Comparison of ENCODE assay signal across 1 cellular context in the genomic region with DNA sequence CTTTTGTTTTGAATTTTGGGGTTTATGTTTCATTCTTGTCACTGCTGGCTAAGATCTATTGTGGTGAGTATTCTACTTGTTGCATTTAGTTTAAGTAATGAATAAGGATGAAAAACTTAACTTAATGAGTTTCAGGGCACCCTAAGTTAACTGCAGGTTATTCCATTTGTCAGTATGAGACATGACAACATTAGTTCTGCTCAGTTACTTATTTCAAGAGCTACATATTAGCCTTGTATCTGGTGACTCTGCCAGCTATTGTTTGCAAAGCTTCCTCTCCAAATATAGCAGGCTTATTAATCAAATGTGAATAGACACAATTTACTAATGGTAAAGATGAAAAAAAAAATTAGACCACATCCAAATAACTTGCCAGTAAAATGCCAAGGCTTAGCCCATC.
TF ChIP-seq lines count a peak whose summit lies in the region.

No MANE protein-coding gene starts in this region.

TF ChIP-seq in GM12878, 131 proteins besides CTCF, POLR2A, EP300 and RAD21:
- TF ChIP-seq NRF1 (conservative IDR thresholded peaks at IDR 0.05; ENCODE audit: low read depth, low read length) (no peak), TARDBP (IDR thresholded peaks at IDR 0.05; ENCODE audit: borderline replicate concordance) (no peak), STAT3 (IDR thresholded peaks at IDR 0.05; ENCODE audit: low read depth, low read length) (no peak), SMARCA5 (IDR thresholded peaks at IDR 0.05) (no peak), PAX8 (IDR thresholded peaks at IDR 0.05) (no peak), HDAC6 (IDR thresholded peaks at IDR 0.05; ENCODE audit: unreplicated experiment) (no peak), YY1 (IDR thresholded peaks at IDR 0.05; ENCODE audit: low read depth, low read length) (no peak), ZNF274 (IDR thresholded peaks at IDR 0.05; ENCODE audit: insufficient read depth, insufficient read length) (no peak), RCOR1 (conservative IDR thresholded peaks at IDR 0.05; ENCODE audit: low read depth, low read length) (no peak), BMI1 (IDR thresholded peaks at IDR 0.05; ENCODE audit: borderline replicate concordance) (no peak), CHD2 (IDR thresholded peaks at IDR 0.05; ENCODE audit: borderline replicate concordance, low read depth, low read length) (no peak), GABPA (IDR thresholded peaks at IDR 0.05; ENCODE audit: low read depth) (no peak), SRF (IDR thresholded peaks at IDR 0.05; ENCODE audit: low read depth in 2 of 2, low read length in 2 of 2) (no peak), ZSCAN29 (IDR thresholded peaks at IDR 0.05) (no peak), NR2C1 (IDR thresholded peaks at IDR 0.05) (no peak), ZNF207 (IDR thresholded peaks at IDR 0.05; ENCODE audit: borderline replicate concordance) (no peak), TAF1 (IDR thresholded peaks at IDR 0.05; ENCODE audit: borderline replicate concordance, low read depth, low read length) (no peak)
- TF ChIP-seq, protein P1, sequence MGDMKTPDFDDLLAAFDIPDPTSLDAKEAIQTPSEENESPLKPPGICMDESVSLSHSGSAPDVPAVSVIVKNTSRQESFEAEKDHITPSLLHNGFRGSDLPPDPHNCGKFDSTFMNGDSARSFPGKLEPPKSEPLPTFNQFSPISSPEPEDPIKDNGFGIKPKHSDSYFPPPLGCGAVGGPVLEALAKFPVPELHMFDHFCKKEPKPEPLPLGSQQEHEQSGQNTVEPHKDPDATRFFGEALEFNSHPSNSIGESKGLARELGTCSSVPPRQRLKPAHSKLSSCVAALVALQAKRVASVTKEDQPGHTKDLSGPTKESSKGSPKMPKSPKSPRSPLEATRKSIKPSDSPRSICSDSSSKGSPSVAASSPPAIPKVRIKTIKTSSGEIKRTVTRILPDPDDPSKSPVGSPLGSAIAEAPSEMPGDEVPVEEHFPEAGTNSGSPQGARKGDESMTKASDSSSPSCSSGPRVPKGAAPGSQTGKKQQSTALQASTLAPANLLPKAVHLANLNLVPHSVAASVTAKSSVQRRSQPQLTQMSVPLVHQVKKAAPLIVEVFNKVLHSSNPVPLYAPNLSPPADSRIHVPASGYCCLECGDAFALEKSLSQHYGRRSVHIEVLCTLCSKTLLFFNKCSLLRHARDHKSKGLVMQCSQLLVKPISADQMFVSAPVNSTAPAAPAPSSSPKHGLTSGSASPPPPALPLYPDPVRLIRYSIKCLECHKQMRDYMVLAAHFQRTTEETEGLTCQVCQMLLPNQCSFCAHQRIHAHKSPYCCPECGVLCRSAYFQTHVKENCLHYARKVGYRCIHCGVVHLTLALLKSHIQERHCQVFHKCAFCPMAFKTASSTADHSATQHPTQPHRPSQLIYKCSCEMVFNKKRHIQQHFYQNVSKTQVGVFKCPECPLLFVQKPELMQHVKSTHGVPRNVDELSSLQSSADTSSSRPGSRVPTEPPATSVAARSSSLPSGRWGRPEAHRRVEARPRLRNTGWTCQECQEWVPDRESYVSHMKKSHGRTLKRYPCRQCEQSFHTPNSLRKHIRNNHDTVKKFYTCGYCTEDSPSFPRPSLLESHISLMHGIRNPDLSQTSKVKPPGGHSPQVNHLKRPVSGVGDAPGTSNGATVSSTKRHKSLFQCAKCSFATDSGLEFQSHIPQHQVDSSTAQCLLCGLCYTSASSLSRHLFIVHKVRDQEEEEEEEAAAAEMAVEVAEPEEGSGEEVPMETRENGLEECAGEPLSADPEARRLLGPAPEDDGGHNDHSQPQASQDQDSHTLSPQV (IDR thresholded peaks at IDR 0.05) = no peak
- TF ChIP-seq, protein P2, sequence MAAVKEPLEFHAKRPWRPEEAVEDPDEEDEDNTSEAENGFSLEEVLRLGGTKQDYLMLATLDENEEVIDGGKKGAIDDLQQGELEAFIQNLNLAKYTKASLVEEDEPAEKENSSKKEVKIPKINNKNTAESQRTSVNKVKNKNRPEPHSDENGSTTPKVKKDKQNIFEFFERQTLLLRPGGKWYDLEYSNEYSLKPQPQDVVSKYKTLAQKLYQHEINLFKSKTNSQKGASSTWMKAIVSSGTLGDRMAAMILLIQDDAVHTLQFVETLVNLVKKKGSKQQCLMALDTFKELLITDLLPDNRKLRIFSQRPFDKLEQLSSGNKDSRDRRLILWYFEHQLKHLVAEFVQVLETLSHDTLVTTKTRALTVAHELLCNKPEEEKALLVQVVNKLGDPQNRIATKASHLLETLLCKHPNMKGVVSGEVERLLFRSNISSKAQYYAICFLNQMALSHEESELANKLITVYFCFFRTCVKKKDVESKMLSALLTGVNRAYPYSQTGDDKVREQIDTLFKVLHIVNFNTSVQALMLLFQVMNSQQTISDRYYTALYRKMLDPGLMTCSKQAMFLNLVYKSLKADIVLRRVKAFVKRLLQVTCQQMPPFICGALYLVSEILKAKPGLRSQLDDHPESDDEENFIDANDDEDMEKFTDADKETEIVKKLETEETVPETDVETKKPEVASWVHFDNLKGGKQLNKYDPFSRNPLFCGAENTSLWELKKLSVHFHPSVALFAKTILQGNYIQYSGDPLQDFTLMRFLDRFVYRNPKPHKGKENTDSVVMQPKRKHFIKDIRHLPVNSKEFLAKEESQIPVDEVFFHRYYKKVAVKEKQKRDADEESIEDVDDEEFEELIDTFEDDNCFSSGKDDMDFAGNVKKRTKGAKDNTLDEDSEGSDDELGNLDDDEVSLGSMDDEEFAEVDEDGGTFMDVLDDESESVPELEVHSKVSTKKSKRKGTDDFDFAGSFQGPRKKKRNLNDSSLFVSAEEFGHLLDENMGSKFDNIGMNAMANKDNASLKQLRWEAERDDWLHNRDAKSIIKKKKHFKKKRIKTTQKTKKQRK (IDR thresholded peaks at IDR 0.05; ENCODE audit: low read depth, low read length) = no peak
- TF ChIP-seq, protein P3, sequence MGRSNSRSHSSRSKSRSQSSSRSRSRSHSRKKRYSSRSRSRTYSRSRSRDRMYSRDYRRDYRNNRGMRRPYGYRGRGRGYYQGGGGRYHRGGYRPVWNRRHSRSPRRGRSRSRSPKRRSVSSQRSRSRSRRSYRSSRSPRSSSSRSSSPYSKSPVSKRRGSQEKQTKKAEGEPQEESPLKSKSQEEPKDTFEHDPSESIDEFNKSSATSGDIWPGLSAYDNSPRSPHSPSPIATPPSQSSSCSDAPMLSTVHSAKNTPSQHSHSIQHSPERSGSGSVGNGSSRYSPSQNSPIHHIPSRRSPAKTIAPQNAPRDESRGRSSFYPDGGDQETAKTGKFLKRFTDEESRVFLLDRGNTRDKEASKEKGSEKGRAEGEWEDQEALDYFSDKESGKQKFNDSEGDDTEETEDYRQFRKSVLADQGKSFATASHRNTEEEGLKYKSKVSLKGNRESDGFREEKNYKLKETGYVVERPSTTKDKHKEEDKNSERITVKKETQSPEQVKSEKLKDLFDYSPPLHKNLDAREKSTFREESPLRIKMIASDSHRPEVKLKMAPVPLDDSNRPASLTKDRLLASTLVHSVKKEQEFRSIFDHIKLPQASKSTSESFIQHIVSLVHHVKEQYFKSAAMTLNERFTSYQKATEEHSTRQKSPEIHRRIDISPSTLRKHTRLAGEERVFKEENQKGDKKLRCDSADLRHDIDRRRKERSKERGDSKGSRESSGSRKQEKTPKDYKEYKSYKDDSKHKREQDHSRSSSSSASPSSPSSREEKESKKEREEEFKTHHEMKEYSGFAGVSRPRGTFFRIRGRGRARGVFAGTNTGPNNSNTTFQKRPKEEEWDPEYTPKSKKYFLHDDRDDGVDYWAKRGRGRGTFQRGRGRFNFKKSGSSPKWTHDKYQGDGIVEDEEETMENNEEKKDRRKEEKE (IDR thresholded peaks at IDR 0.05) = no peak
TF ChIP-seq in GM12878: peak in this region for 0.
